In genomic region chr18:13375302-13376255, GRCh38 we compare ENCODE assay signal across 8 cellular contexts.
DNase-seq lines count a peak whose midpoint lies in the region; ATAC-seq and TF ChIP-seq lines count a peak whose summit lies in the region.

No MANE protein-coding gene starts in this region.

- H3K4me1 Mint-ChIP-seq in CD8-positive, alpha-beta memory T cell = peaks cover 36 to 53% (median 50%) of the 10 kb centered on the region in 3 donors
- H3K4me1 Mint-ChIP-seq in osteocyte (ENCODE audit: unreplicated experiment) = peaks cover 17% of the 10 kb centered on the region

- no peaks in the 10 kb centered on the region for H3K36me3 Mint-ChIP-seq in CD8-positive, alpha-beta memory T cell
- H3K36me3 Mint-ChIP-seq in osteocyte (ENCODE audit: unreplicated experiment) = no peaks in the 10 kb centered on the region

- intact Hi-C loops in IMR-90 (cut with micrococcal nuclease) = loop anchor here (5.0 kb wide), 1 partner anchor 132 kb away; no protein-coding TSS in a partner anchor

- no peaks in the 10 kb centered on the region for H4K20me1 ChIP-seq in IMR-90 (ENCODE audit: insufficient read depth, low read length)

- no TSS peak for BruUV-seq in IMR-90 (replicated peaks; lab: Mats Ljungman, UMichigan)

- 0% methylated on average over 4 of the region's 19 CpGs; no CpG with 5 or more reads in 1 of the 2 experiments for WGBS in IMR-90 (ENCODE audit: extremely low coverage in 2 of 2, insufficient read length in 1 of 2), 2 experiments
- 88% methylated on average over 19 of the region's 19 CpGs for WGBS in thymus

- H2BK15ac ChIP-seq in IMR-90 (ENCODE audit: low read depth, low read length) = no peak overlapping the region; the same call in 2 of the 3 replicates

- H3K4me3 ChIP-seq in CD8-positive, alpha-beta memory T cell (ENCODE audit: low read length) = peak overlapping the region; percentile 25
- H3K4me3 ChIP-seq in IMR-90 (ENCODE audit: insufficient read depth, low read depth, low read length) = no peak overlapping the region
- no peak overlapping the region for H3K4me3 ChIP-seq in epithelial cell of esophagus (ENCODE audit: low read length)
- H3K4me3 ChIP-seq in thymus (ENCODE audit: low read length) = no peak overlapping the region

- 0 out of 2 replicates have a peak, but pooled peaks cover 3% of the 10 kb centered on the region for H3K9me1 ChIP-seq in IMR-90 (ENCODE audit: insufficient read depth, low read length)

- H2BK5ac ChIP-seq in IMR-90 (ENCODE audit: low read depth, low read length, poor library complexity, severe bottlenecking) = no peak overlapping the region

- H3K27ac ChIP-seq in CD8-positive, alpha-beta memory T cell (ENCODE audit: low read depth, low read length) = no peak overlapping the region
- no peak overlapping the region for H3K27ac ChIP-seq in IMR-90 (ENCODE audit: insufficient read depth, low read length)
- H3K27ac ChIP-seq in thymus (ENCODE audit: low read depth) = peak overlapping the region; percentile 67

- no peak overlapping the region for H3K4ac ChIP-seq in IMR-90 (ENCODE audit: low read depth, low read length)

- H3K14ac ChIP-seq in IMR-90 (replicated peaks; ENCODE audit: low read depth, low read length) = no peak overlapping the region; the same call in 1 of the 2 replicates

- H3K4me1 ChIP-seq in CD8-positive, alpha-beta memory T cell (ENCODE audit: insufficient read depth, low read length) = peaks cover 67% of the 10 kb centered on the region
- no peaks in the 10 kb centered on the region for H3K4me1 ChIP-seq in IMR-90 (ENCODE audit: control insufficient read depth, insufficient read depth, low read length)
- peaks cover 64% of the 10 kb centered on the region for H3K4me1 ChIP-seq in thymus (ENCODE audit: control insufficient read depth, insufficient read depth, low read length)

- no peaks in the 10 kb centered on the region for H3K27me3 Mint-ChIP-seq in CD8-positive, alpha-beta memory T cell
- H3K27me3 Mint-ChIP-seq in osteocyte (ENCODE audit: unreplicated experiment) = no peaks in the 10 kb centered on the region

- 0 out of 2 replicates have a peak overlapping the region, but pooled peaks have one; percentile 21 for H2BK20ac ChIP-seq in IMR-90 (ENCODE audit: low read depth, low read length)

- H2AK5ac ChIP-seq in IMR-90 (ENCODE audit: low read depth, low read length) = peak overlapping the region; percentile 46

- H3K9ac ChIP-seq in IMR-90 (ENCODE audit: low read depth, low read length) = no peak overlapping the region

- DNase-seq in CD8-positive, alpha-beta memory T cell = peak; percentile 28 to 80 (median 42)
- DNase-seq in IMR-90 (peak; percentile 91), epithelial cell of esophagus (ENCODE audit: low read depth) (peak; percentile 24), osteocyte (ENCODE audit: extremely low spot score, unreplicated experiment) (peak; percentile 88), DMS79 (lab: John Stamatoyannopoulos, UW) (no peak)
- peak; percentile 44 for DNase-seq in activated CD8-positive, alpha-beta memory T cell treated with anti-CD3 and anti-CD28 coated beads, Interleukin-2, amount 50 U/mL, for 24 hours (ENCODE audit: extremely low read depth)

- H3K18ac ChIP-seq in IMR-90 (ENCODE audit: low read depth, low read length) = no peak overlapping the region

- H3K79me1 ChIP-seq in IMR-90 (ENCODE audit: low read depth in 1 of 2, low read length in 2 of 2) = no peaks in the 10 kb centered on the region

- TF ChIP-seq POLR2A in IMR-90 (IDR thresholded peaks at IDR 0.05; ENCODE audit: low read depth, low read length) = no peak

- no peak overlapping the region for H3K4me2 ChIP-seq in IMR-90 (ENCODE audit: low read depth, low read length)

- no peak overlapping the region for H3K23ac ChIP-seq in IMR-90 (ENCODE audit: low read depth, low read length)

- H3K36me3 ChIP-seq in CD8-positive, alpha-beta memory T cell (ENCODE audit: insufficient read depth, low read length) = no peaks in the 10 kb centered on the region
- H3K36me3 ChIP-seq in IMR-90 (ENCODE audit: control insufficient read depth, insufficient read depth, low read length) = no peaks in the 10 kb centered on the region
- H3K36me3 ChIP-seq in thymus (ENCODE audit: control insufficient read depth, insufficient read depth) = peaks cover 15% of the 10 kb centered on the region

- no peak overlapping the region for H4K5ac ChIP-seq in IMR-90 (ENCODE audit: low read depth, low read length)

- no peak overlapping the region for H2BK120ac ChIP-seq in IMR-90 (ENCODE audit: low read depth, low read length)

- peak overlapping the region; percentile 73 for H2AK9ac ChIP-seq in IMR-90 (replicated peaks; ENCODE audit: low read depth, low read length, poor library complexity)

- peak overlapping the region; percentile 53 for H2AFZ ChIP-seq in IMR-90 (replicated peaks; ENCODE audit: low read length, poor library complexity)

- in situ Hi-C loops in IMR-90 (cut with MboI; ENCODE audit: low sequenced_read_pairs) = no loop called here

- peak; percentile 65 for ATAC-seq in GM21526 (IDR thresholded peaks at IDR 0.05; ENCODE audit: low FRiP score, unreplicated experiment)
- ATAC-seq in IMR-90 (ENCODE audit: low read depth) = peak; percentile 99

- H3K27ac Mint-ChIP-seq in CD8-positive, alpha-beta memory T cell = peak overlapping the region; percentile 67 to 96 (median 92)
- peak overlapping the region; percentile 65 for H3K27ac Mint-ChIP-seq in osteocyte (ENCODE audit: unreplicated experiment)

- peak overlapping the region in 6 of 7 donors; percentile 8 to 72 (median 52) for H3K4me3 Mint-ChIP-seq in CD8-positive, alpha-beta memory T cell
- H3K4me3 Mint-ChIP-seq in osteocyte (ENCODE audit: unreplicated experiment) = no peak overlapping the region

- POLR2A ChIA-PET in CD8-positive, alpha-beta memory T cell (lab: Charles Lee) = no interaction called here
- POLR2A ChIA-PET in IMR-90 (lab: Charles Lee; ENCODE audit: unreplicated experiment) = no interaction called here

- H3K9me3 ChIP-seq in CD8-positive, alpha-beta memory T cell (ENCODE audit: low read length) = no peaks in the 10 kb centered on the region
- no peaks in the 10 kb centered on the region for H3K9me3 ChIP-seq in IMR-90 (ENCODE audit: control insufficient read depth, insufficient read depth, low read length)
- no peaks in the 10 kb centered on the region for H3K9me3 ChIP-seq in thymus (ENCODE audit: control insufficient read depth)

- H3K56ac ChIP-seq in IMR-90 (ENCODE audit: extremely low read depth, insufficient read depth, low read length) = no peak overlapping the region

- no peaks in the 10 kb centered on the region for H3K27me3 ChIP-seq in CD8-positive, alpha-beta memory T cell (ENCODE audit: insufficient read depth, low read length, poor library complexity, severe bottlenecking)
- H3K27me3 ChIP-seq in IMR-90 (ENCODE audit: control insufficient read depth, insufficient read depth, low read length) (no peaks in the 10 kb centered on the region), thymus (ENCODE audit: control insufficient read depth, insufficient read depth) (no peaks in the 10 kb centered on the region)

- H4K8ac ChIP-seq in IMR-90 (ENCODE audit: low read depth in 2 of 2, low read length in 2 of 2) = no peak overlapping the region

- no peak for TF ChIP-seq RAD21 in IMR-90 (IDR thresholded peaks at IDR 0.05; ENCODE audit: low read length)

- dilution Hi-C loops in IMR-90 (cut with HindIII; ENCODE audit: low sequenced_read_pairs, unreplicated experiment) = no loop called here

- no peaks in the 10 kb centered on the region for H3K9me3 Mint-ChIP-seq in CD8-positive, alpha-beta memory T cell
- H3K9me3 Mint-ChIP-seq in osteocyte (ENCODE audit: unreplicated experiment) = no peaks in the 10 kb centered on the region

- no peak for TF ChIP-seq CTCF in IMR-90 (conservative IDR thresholded peaks at IDR 0.05; ENCODE audit: low read depth, low read length)
- TF ChIP-seq CTCF in epithelial cell of esophagus (IDR thresholded peaks at IDR 0.05; ENCODE audit: insufficient read depth, low read depth, low read length, missing control alignments) = no peak
- TF ChIP-seq CTCF in osteocyte (IDR thresholded peaks at IDR 0.05) = peak; percentile 14

- no peak overlapping the region; the same call in 1 of the 2 replicates for H4K91ac ChIP-seq in IMR-90 (ENCODE audit: insufficient read depth, low read depth, low read length)

- CTCF ChIA-PET in CD8-positive, alpha-beta memory T cell (lab: Charles Lee) = no interaction called here
- CTCF ChIA-PET in IMR-90 (lab: Yijun Ruan, JAX) = no interaction called here

TF ChIP-seq in IMR-90, 13 proteins besides CTCF, POLR2A, EP300 and RAD21:
- TF ChIP-seq RCOR1 (IDR thresholded peaks at IDR 0.05; ENCODE audit: insufficient replicate concordance, low read length) (no peak), BHLHE40 (IDR thresholded peaks at IDR 0.05; ENCODE audit: low read depth, low read length) (peak; percentile 63; the same call in 1 of the 2 replicates), FOS (IDR thresholded peaks at IDR 0.05; ENCODE audit: low read depth, low read length) (peak; percentile 98), MAZ (IDR thresholded peaks at IDR 0.05; ENCODE audit: borderline replicate concordance, low read depth, low read length) (0 out of 2 replicates have a peak, but pooled peaks have one; percentile 24)
